ENCODE assay signal across 8 cellular contexts in genomic region chrX:30653415-30654131, GRCh38. TPM values are rescaled to one million over a fixed set of nuclear protein-coding genes. Genes with fewer than 3 reads are reported as not detected.
A peak's percentile ranks its signal among the peaks of the same experiment; 100 is the strongest.
DNase-seq lines count a peak whose midpoint lies in the region; ATAC-seq and TF ChIP-seq lines count a peak whose summit lies in the region.

TSS of gene GK (plus strand) at chrX:30653423. CDS start at chrX:30653538, 115 bp downstream.

- TF ChIP-seq CTCF in RWPE2 (IDR thresholded peaks at IDR 0.05; ENCODE audit: poor library complexity, severe bottlenecking) = no peak
- TF ChIP-seq CTCF in liver (IDR thresholded peaks at IDR 0.05; ENCODE audit: low read depth, low read length, missing input control) = no peak
- TF ChIP-seq CTCF in stomach (IDR thresholded peaks at IDR 0.05) = no peak

- H3K36me3 ChIP-seq in RWPE2 (ENCODE audit: low read depth) (no peaks in the 10 kb centered on the region), liver (ENCODE audit: control insufficient read depth in 4 of 4, insufficient read depth in 3 of 4, low read depth in 1 of 4, low read length in 3 of 4) (no peaks in the 10 kb centered on the region), stomach (no peaks in the 10 kb centered on the region)

- intact Hi-C loops in Right ventricle myocardium inferior (cut with DNase I) = no loop called here
- intact Hi-C loops in cardiac septum (cut with DNase I) = no loop called here
- intact Hi-C loops in stomach (cut with DNase I; ENCODE audit: low total_unique reads) = no loop called here

- H3K9ac ChIP-seq in liver (ENCODE audit: low read depth in 1 of 2, low read length in 2 of 2) = peak within 1 kb of the TSS; percentile 36 to 80

- TF ChIP-seq RAD21 in liver (IDR thresholded peaks at IDR 0.05) = no peak

- peak within 1 kb of the TSS; percentile 55 for H3K4me3 ChIP-seq in RWPE2 (ENCODE audit: severe bottlenecking)
- H3K4me3 ChIP-seq in liver (ENCODE audit: low read depth in 1 of 3, low read length in 3 of 3) = peak within 1 kb of the TSS; percentile 72 to 80 (median 73)
- H3K4me3 ChIP-seq in stomach = peak within 1 kb of the TSS; percentile 48 to 64 (median 60)

- TF ChIP-seq POLR2A in stomach (IDR thresholded peaks at IDR 0.05) = no peak

- ATAC-seq in Right ventricle myocardium inferior = peak; percentile 43
- ATAC-seq in HG02885 (IDR thresholded peaks at IDR 0.05; ENCODE audit: poor library complexity, unreplicated experiment) = peak; percentile 15
- no peak for ATAC-seq in RWPE2 (ENCODE audit: low read depth)
- no peak for ATAC-seq in GM18519 (IDR thresholded peaks at IDR 0.05; ENCODE audit: low FRiP score, unreplicated experiment)

- no peaks in the 10 kb centered on the region for H3K9me3 ChIP-seq in RWPE2 (ENCODE audit: severe bottlenecking)
- no peaks in the 10 kb centered on the region for H3K9me3 ChIP-seq in liver (ENCODE audit: control insufficient read depth in 4 of 4, low read length in 3 of 4)
- no peaks in the 10 kb centered on the region for H3K9me3 ChIP-seq in stomach

- H3K4me1 ChIP-seq in RWPE2 (ENCODE audit: insufficient read depth, poor library complexity, severe bottlenecking) (peaks cover 7% of the 10 kb centered on the region), liver (ENCODE audit: control insufficient read depth in 4 of 4, insufficient read depth in 4 of 4, low read length in 3 of 4) (peaks cover 0 to 12% (median 10%) of the 10 kb centered on the region in 4 donors), stomach (peaks cover 0 to 14% (median 3%) of the 10 kb centered on the region in 4 donors)

- WGBS in liver = under 1% methylated on average over 48 of the region's 53 CpGs
- WGBS in stomach, 5 donors = 1 to 44% (median 20%) methylated on average over 1 to 49 of the region's 53 CpGs

- H3K27ac ChIP-seq in RWPE2 (ENCODE audit: poor library complexity, severe bottlenecking) (no peak within 1 kb of the TSS), liver (ENCODE audit: low read depth in 1 of 2, low read length in 2 of 2) (peak within 1 kb of the TSS; percentile 87 to 89), stomach (peak within 1 kb of the TSS; percentile 71 to 85 (median 77))

- DNase-seq in Right ventricle myocardium inferior (ENCODE audit: missing footprints) (peak; percentile 64), cardiac septum (ENCODE audit: low spot score) (no peak), RWPE2 (ENCODE audit: low spot score) (no peak), cerebellar cortex (ENCODE audit: low spot score) (peak; percentile 33), stomach (no peak)

- TF ChIP-seq EP300 in stomach (IDR thresholded peaks at IDR 0.05) = no peak

- H3K27me3 ChIP-seq in RWPE2 (ENCODE audit: insufficient read depth, poor library complexity, severe bottlenecking) (no peaks in the 10 kb centered on the region), liver (ENCODE audit: control insufficient read depth in 4 of 4, insufficient read depth in 4 of 4, low read length in 3 of 4) (no peaks in the 10 kb centered on the region), stomach (peaks cover 0 to 8% (median 0%) of the 10 kb centered on the region in 3 donors)

TF ChIP-seq in liver, 16 proteins besides CTCF, POLR2A, EP300 and RAD21:
- TF ChIP-seq YY1 (IDR thresholded peaks at IDR 0.05) = peak; percentile 11
- no peak for TF ChIP-seq HNF4A (conservative IDR thresholded peaks at IDR 0.05)

RNA-seq across cellular contexts. Expression of gene GK, which starts in this region (rescaled TPM):
- 10.2 TPM for total RNA-seq in Right ventricle myocardium inferior
- total RNA-seq in cardiac septum = 8.7 TPM
- 100 to 1,000 TPM in 1 of 2 donors, 10 to 100 TPM in 1; 27.9 to 145 TPM for total RNA-seq in liver
- 10 to 100 TPM; 44.0 to 44.1 TPM for polyA plus RNA-seq in liver
- total RNA-seq in stomach = 10 to 100 TPM in 2 of 5 donors, 1 to 10 TPM in 1, under 1 TPM in 1, not detected in 1; 0.58 to 13.2 (median 9.7) TPM
- polyA plus RNA-seq in stomach = 1 to 10 TPM; 2.6 to 5.8 (median 3.2) TPM

Comparison
In these comparisons a context has a peak if more than half of its experiments do, and no peak if none do; other contexts are left out.
1. RNA of gene GK (polyA plus RNA-seq): 44.0 to 44.1 TPM in liver; 2.6 to 5.8 TPM in stomach; every median in the first group is over 4 times any median in the second.
2. DNase-seq: peak in Right ventricle myocardium inferior (single experiment) and cerebellar cortex (single experiment); none in cardiac septum (single experiment), RWPE2 (single experiment) and stomach (single experiment).
3. ATAC-seq: peak in Right ventricle myocardium inferior (single experiment) and HG02885 (single experiment); none in RWPE2 (single experiment) and GM18519 (single experiment).
4. Peak in every context shown above with its lines, with median percentiles within 50 percentile points of each other: H3K4me3 ChIP-seq.